In genomic region chr21:42515708-42516502, GRCh38 we compare ENCODE assay signal across 8 cellular contexts. TPM values are rescaled to one million over a fixed set of nuclear protein-coding genes. Genes with fewer than 3 reads are reported as not detected.
DNase-seq lines count a peak whose midpoint lies in the region; ATAC-seq and TF ChIP-seq lines count a peak whose summit lies in the region.

No MANE protein-coding gene starts in this region.

- in situ Hi-C loops in HAP-1 (cut with MboI; ENCODE audit: low sequenced_read_pairs): no loop called here

- DNase-seq in activated T-cell treated with anti-CD3 and anti-CD28 coated beads, Interleukin-2, amount 50 U/mL, for 72 hours: no peak
- no peak for DNase-seq in activated T-cell treated with anti-CD3 and anti-CD28 coated beads, Interleukin-2, amount 50 U/mL, for 48 hours
- DNase-seq in thyroid gland (peak; percentile 96 to 97), HAP-1 (ENCODE audit: low spot score in 2 of 2) (no peak), HFFc6 (no peak)
- DNase-seq in stimulated activated CD4-positive, alpha-beta T cell treated with anti-CD3 and anti-CD28 coated beads, Interleukin-2, amount 100 ng/mL, for 48 hours: no peak

- H3K27me3 ChIP-seq in SU-DHL-6 (ENCODE audit: low read length) (no peaks in the 10 kb centered on the region), iPS-20b (ENCODE audit: insufficient read depth, low read length) (peaks cover 26% of the 10 kb centered on the region; the same call in 1 of the 2 replicates), thyroid gland (no peaks in the 10 kb centered on the region), HAP-1 (ENCODE audit: low read depth) (no peaks in the 10 kb centered on the region)

- no peaks in the 10 kb centered on the region for H3K27me3 Mint-ChIP-seq in activated T-cell treated with anti-CD3 and anti-CD28 coated beads, Interleukin-2, amount 50 U/mL, for 72 hours (ENCODE audit: low read depth)
- peaks cover 33% of the 10 kb centered on the region for H3K27me3 Mint-ChIP-seq in HFFc6 (ENCODE audit: insufficient read depth)

- H3K4me3 ChIP-seq in SU-DHL-6 (ENCODE audit: insufficient read depth, low read length, poor library complexity, severe bottlenecking) (peak overlapping the region; percentile 94), iPS-20b (ENCODE audit: low read length) (peak overlapping the region; percentile 67), thyroid gland (replicated peaks in 1 of 3) (no peak overlapping the region), HAP-1 (no peak overlapping the region)

- H3K4me1 ChIP-seq in iPS-20b (ENCODE audit: insufficient read depth, low read length) (peaks cover 38% of the 10 kb centered on the region), thyroid gland (peaks cover 45 to 54% of the 10 kb centered on the region in 2 donors), HAP-1 (no peaks in the 10 kb centered on the region; the same call in 1 of the 2 replicates)

- no peaks in the 10 kb centered on the region for H3K9me3 ChIP-seq in SU-DHL-6 (ENCODE audit: insufficient read depth, low read length)
- no peaks in the 10 kb centered on the region for H3K9me3 ChIP-seq in iPS-20b (ENCODE audit: insufficient read depth, low read depth, low read length)
- H3K9me3 ChIP-seq in thyroid gland: no peaks in the 10 kb centered on the region
- no peaks in the 10 kb centered on the region for H3K9me3 ChIP-seq in HAP-1

- H3K4me2 ChIP-seq in SU-DHL-6 (ENCODE audit: low read depth, low read length, poor library complexity, severe bottlenecking): peak overlapping the region; percentile 93

- no peak for ATAC-seq in activated T-cell treated with anti-CD3 and anti-CD28 coated beads, Interleukin-2, amount 50 U/mL, for 72 hours (replicated peaks in 1 of 2)

- peaks cover 13% of the 10 kb centered on the region for H3F3A ChIP-seq in SU-DHL-6 (ENCODE audit: insufficient read depth)

- no peak overlapping the region for H2AFZ ChIP-seq in SU-DHL-6 (ENCODE audit: low read depth, low read length, severe bottlenecking)

- 33 to 42% methylated on average over 11 to 12 of the region's 12 CpGs for WGBS in thyroid gland, 2 donors

- peaks cover 5 to 9% of the 10 kb centered on the region in 2 donors for H3K36me3 Mint-ChIP-seq in activated T-cell treated with anti-CD3 and anti-CD28 coated beads, Interleukin-2, amount 50 U/mL, for 72 hours (ENCODE audit: insufficient read depth in 2 of 2)
- H3K36me3 Mint-ChIP-seq in HFFc6 (ENCODE audit: low read depth): no peaks in the 10 kb centered on the region

- peaks cover 19% of the 10 kb centered on the region; the same call in 1 of the 2 replicates for H3K79me2 ChIP-seq in SU-DHL-6 (ENCODE audit: insufficient read depth, low read length)

- intact Hi-C loops in thyroid gland (cut with DNase I): no loop called here

- peak overlapping the region; percentile 94 for H3K9ac ChIP-seq in SU-DHL-6 (ENCODE audit: low read length)
- peak overlapping the region; percentile 69; the same call in 1 of the 2 replicates for H3K9ac ChIP-seq in iPS-20b (ENCODE audit: low read depth, low read length)

- TF ChIP-seq CTCF in SU-DHL-6 (IDR thresholded peaks at IDR 0.05; ENCODE audit: insufficient read depth, low read length, poor library complexity, severe bottlenecking) (no peak), thyroid gland (IDR thresholded peaks at IDR 0.05) (no peak), HFFc6 (IDR thresholded peaks at IDR 0.05) (no peak)

- H3K36me3 ChIP-seq in SU-DHL-6 (ENCODE audit: low read length) (0 out of 2 replicates have a peak, but pooled peaks cover 3% of the 10 kb centered on the region), iPS-20b (ENCODE audit: insufficient read depth, low read depth, low read length) (peaks cover 23% of the 10 kb centered on the region), thyroid gland (no peaks in the 10 kb centered on the region), HAP-1 (replicated peaks) (no peaks in the 10 kb centered on the region)

- H3K9me2 ChIP-seq in SU-DHL-6 (replicated peaks; ENCODE audit: insufficient read depth, low read length): no peaks in the 10 kb centered on the region

- H4K20me1 ChIP-seq in SU-DHL-6 (ENCODE audit: low read depth, low read length): no peaks in the 10 kb centered on the region

- H3K4me1 Mint-ChIP-seq in activated T-cell treated with anti-CD3 and anti-CD28 coated beads, Interleukin-2, amount 50 U/mL, for 72 hours (ENCODE audit: low read depth): peaks cover 30% of the 10 kb centered on the region
- H3K4me1 Mint-ChIP-seq in HFFc6 (ENCODE audit: low read depth): no peaks in the 10 kb centered on the region; the same call in 1 of the 2 replicates

- peak overlapping the region; percentile 79 to 89 for H3K4me3 Mint-ChIP-seq in activated T-cell treated with anti-CD3 and anti-CD28 coated beads, Interleukin-2, amount 50 U/mL, for 72 hours
- no peak overlapping the region for H3K4me3 Mint-ChIP-seq in HFFc6

- H3K27ac Mint-ChIP-seq in activated T-cell treated with anti-CD3 and anti-CD28 coated beads, Interleukin-2, amount 50 U/mL, for 72 hours: no peak overlapping the region
- H3K27ac Mint-ChIP-seq in HFFc6: no peak overlapping the region

- H3K9me3 Mint-ChIP-seq in activated T-cell treated with anti-CD3 and anti-CD28 coated beads, Interleukin-2, amount 50 U/mL, for 72 hours: no peaks in the 10 kb centered on the region
- H3K9me3 Mint-ChIP-seq in HFFc6: no peaks in the 10 kb centered on the region; the same call in 1 of the 2 replicates

- no peak overlapping the region; the same call in 1 of the 2 replicates for H3K27ac ChIP-seq in SU-DHL-6 (ENCODE audit: low read depth, low read length)
- H3K27ac ChIP-seq in iPS-20b (ENCODE audit: low read length): no peak overlapping the region
- peak overlapping the region; percentile 65 to 97 (median 93) for H3K27ac ChIP-seq in thyroid gland

- peak in 1 of 2 donors; percentile 70 for TF ChIP-seq POLR2A in thyroid gland (IDR thresholded peaks at IDR 0.05)

RNA-seq across cellular contexts. Expression of gene SLC37A1, which starts 2.3 kb away (rescaled TPM):
- total RNA-seq in activated T-cell treated with anti-CD3 and anti-CD28 coated beads, Interleukin-2, amount 50 U/mL, for 72 hours: 10 to 100 TPM; 27.5 to 37.6 TPM
- total RNA-seq in thyroid gland: 10 to 100 TPM; 26.1 to 37.9 (median 34.9) TPM
- total RNA-seq in HFFc6 (2021; fragmentation: NEBNext Ultra II Directional; extraction: Animal tissue kit (Norgen Biotek cat#: 25700)): not detected

RNA-seq across cellular contexts. Expression of gene RSPH1, which starts 19.9 kb away (rescaled TPM):
- under 1 TPM; 0.19 to 0.36 TPM for total RNA-seq in activated T-cell treated with anti-CD3 and anti-CD28 coated beads, Interleukin-2, amount 50 U/mL, for 72 hours
- total RNA-seq in thyroid gland: 1 to 10 TPM; 2.7 to 3.7 (median 3.0) TPM
- not detected for total RNA-seq in HFFc6 (2021; fragmentation: NEBNext Ultra II Directional; extraction: Animal tissue kit (Norgen Biotek cat#: 25700))

Comparison
In these comparisons a context has a peak if more than half of its experiments do, and no peak if none do; other contexts are left out.
1. DNase-seq: peak in thyroid gland (2 of 2); none in activated T-cell treated with anti-CD3 and anti-CD28 coated beads, Interleukin-2, amount 50 U/mL, for 72 hours (0 of 2), activated T-cell treated with anti-CD3 and anti-CD28 coated beads, Interleukin-2, amount 50 U/mL, for 48 hours (0 of 2), stimulated activated CD4-positive, alpha-beta T cell treated with anti-CD3 and anti-CD28 coated beads, Interleukin-2, amount 100 ng/mL, for 48 hours (0 of 2), HAP-1 (0 of 2) and HFFc6 (single experiment).
2. H3K27ac ChIP-seq: peak in thyroid gland (3 of 3); none in SU-DHL-6 (single experiment) and iPS-20b (single experiment).
3. H3K4me3 ChIP-seq: peak in SU-DHL-6 (single experiment) and iPS-20b (single experiment); none in thyroid gland (0 of 3) and HAP-1 (single experiment).
4. RNA of gene SLC37A1, which starts 2.3 kb away (total RNA-seq): 27.5 to 37.6 TPM in activated T-cell treated with anti-CD3 and anti-CD28 coated beads, Interleukin-2, amount 50 U/mL, for 72 hours and 26.1 to 37.9 TPM in thyroid gland; not detected in HFFc6; every median in the first group is over 10 times any median in the second.